8 cellular contexts compared by ENCODE assay signal in the genomic region with DNA sequence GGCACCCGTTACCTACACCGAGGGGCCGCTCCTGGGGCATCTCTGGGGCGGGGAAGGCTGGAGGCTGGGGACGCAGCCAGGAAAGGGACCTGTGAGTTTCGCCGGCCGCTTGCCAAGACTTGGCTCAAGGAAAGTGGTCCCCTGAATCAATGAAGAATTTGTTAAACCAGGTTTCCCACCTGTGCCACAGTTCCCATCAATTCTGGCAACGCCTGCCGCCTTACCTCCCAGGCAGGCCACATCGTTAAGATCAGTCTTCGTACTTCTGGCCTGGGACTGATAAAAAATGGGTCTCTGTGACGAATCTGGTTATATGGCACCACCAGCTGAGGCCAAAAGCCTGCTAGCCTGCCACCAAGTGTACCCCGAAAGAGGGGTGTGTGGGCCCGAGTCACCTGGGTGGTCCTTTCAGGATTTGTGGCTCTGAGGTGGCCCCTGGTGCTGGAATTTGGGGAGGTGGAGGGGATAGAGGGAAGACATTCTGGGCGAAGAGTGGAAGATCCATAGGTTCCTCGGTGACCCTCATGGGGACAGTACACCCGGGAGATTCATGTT. TPM values are rescaled to one million over a fixed set of nuclear protein-coding genes. Genes with fewer than 3 reads are reported as not detected.
DNase-seq lines count a peak whose midpoint lies in the region; ATAC-seq, FAIRE-seq and TF ChIP-seq lines count a peak whose summit lies in the region.

No MANE protein-coding gene starts in this region.

- peak overlapping the region; percentile 52 for H3K9ac ChIP-seq in GM23248

- H3K9me2 ChIP-seq in GM23248 (ENCODE audit: insufficient read depth) = no peaks in the 10 kb centered on the region

- WGBS in GM23248 (ENCODE audit: low coverage in 1 of 2, low lambda C conversion rate in 2 of 2, missing lambda C conversion rate in 2 of 2), 2 experiments = 31 to 32% methylated on average over 17 to 18 of the region's 18 CpGs

- FAIRE-seq in RCC 7860 (lab: Jason Lieb, UNC) = no peak

- peak overlapping the region; percentile 86 for H2AFZ ChIP-seq in GM23248

- in situ Hi-C loops in GM23248 (cut with MboI) (no loop called here), gastrocnemius medialis (cut with MboI; ENCODE audit: low sequenced_read_pairs in 4 of 4) (no loop called here)

- no peak for TF ChIP-seq POLR2A in gastrocnemius medialis (IDR thresholded peaks at IDR 0.05)

- H3K4me3 ChIP-seq in GM23248 (peak overlapping the region; percentile 75), WI38 (ENCODE audit: low read depth, low read length) (peak overlapping the region; percentile 44), gastrocnemius medialis (peak overlapping the region; percentile 60 to 78 (median 67))

- no peaks in the 10 kb centered on the region for H3K4me1 ChIP-seq in GM23248 (ENCODE audit: insufficient read depth)
- peaks cover 32% of the 10 kb centered on the region for H3K4me1 ChIP-seq in foreskin keratinocyte
- peaks cover 7 to 14% of the 10 kb centered on the region in 2 donors for H3K4me1 ChIP-seq in gastrocnemius medialis

- intact Hi-C loops in gastrocnemius medialis (cut with DNase I; ENCODE audit: low total_unique reads) = no loop called here

- H3F3A ChIP-seq in GM23248 (ENCODE audit: insufficient read depth) = 0 out of 2 replicates have a peak, but pooled peaks cover 7% of the 10 kb centered on the region

- H3K27ac ChIP-seq in GM23248 (no peak overlapping the region), foreskin keratinocyte (peak overlapping the region; percentile 18), gastrocnemius medialis (no peak overlapping the region)

- no peak for TF ChIP-seq CTCF in WI38 (IDR thresholded peaks at IDR 0.05; ENCODE audit: low read depth, low read length)
- TF ChIP-seq CTCF in foreskin keratinocyte (conservative IDR thresholded peaks at IDR 0.05) = no peak
- peak in 2 of 5 experiments; percentile 1 to 42 for TF ChIP-seq CTCF in gastrocnemius medialis (IDR thresholded peaks at IDR 0.05 in 4 of 5, conservative IDR thresholded peaks at IDR 0.05 in 1 of 5)

- H3K4me2 ChIP-seq in GM23248 (ENCODE audit: unreplicated experiment) = peak overlapping the region; percentile 61

- H3K9me3 ChIP-seq in GM23248 (ENCODE audit: low read depth) = no peaks in the 10 kb centered on the region
- H3K9me3 ChIP-seq in gastrocnemius medialis = no peaks in the 10 kb centered on the region

- no peaks in the 10 kb centered on the region for H4K20me1 ChIP-seq in GM23248 (ENCODE audit: insufficient read depth)

- H3K27me3 ChIP-seq in GM23248 (replicated peaks; ENCODE audit: insufficient read depth) (0 out of 2 replicates have a peak, but pooled peaks cover 9% of the 10 kb centered on the region), foreskin keratinocyte (no peaks in the 10 kb centered on the region), gastrocnemius medialis (peaks cover 32 to 45% (median 35%) of the 10 kb centered on the region in 3 donors)

- no peak for ATAC-seq in foreskin keratinocyte
- ATAC-seq in gastrocnemius medialis = no peak
- no peak for ATAC-seq in GM18498 (IDR thresholded peaks at IDR 0.05; ENCODE audit: unreplicated experiment)
- ATAC-seq in HG02759 (IDR thresholded peaks at IDR 0.05; ENCODE audit: unreplicated experiment) = no peak
- no peak for ATAC-seq in GM18909 (IDR thresholded peaks at IDR 0.05; ENCODE audit: poor library complexity, unreplicated experiment)

- H3K36me3 ChIP-seq in GM23248 (ENCODE audit: low read depth) = no peaks in the 10 kb centered on the region
- no peaks in the 10 kb centered on the region for H3K36me3 ChIP-seq in gastrocnemius medialis

- H3K79me2 ChIP-seq in GM23248 (ENCODE audit: insufficient read depth) = no peaks in the 10 kb centered on the region

- DNase-seq in GM23248 (no peak), foreskin keratinocyte (no peak), gastrocnemius medialis (no peak), RCC 7860 (ENCODE audit: low spot score) (no peak)

RNA-seq across cellular contexts. Expression of a gene that starts 0.8 kb away (rescaled TPM):
- total RNA-seq in GM23248 (2014; rRNA removed; shearing (Covaris generic)) = 14.8 and 17.3 TPM in 2 replicates
- polyA plus RNA-seq in GM23248 (2016; fragmentation: Nextera tagmentation; extraction: Ambion mirVana) (9.2 and 9.7 TPM in 2 replicates), foreskin keratinocyte (30.5 and 37.1 TPM in 2 replicates)
- total RNA-seq in foreskin keratinocyte (87.7 and 92.6 TPM in 2 replicates), gastrocnemius medialis (under 1 TPM in 3 of 4 donors, not detected in 1; 0.05 to 0.26 (median 0.18) TPM)

Comparison
In these comparisons a context has a peak if more than half of its experiments do, and no peak if none do; other contexts are left out.
1. RNA of a gene that starts 0.8 kb away (total RNA-seq): 87.7 to 92.6 TPM in foreskin keratinocyte and 14.8 to 17.3 TPM in GM23248; 0.05 to 0.26 TPM in gastrocnemius medialis; every median in the first group is over 10 times any median in the second.
2. Peak in every context shown above with its lines, with median percentiles within 50 percentile points of each other: H3K4me3 ChIP-seq.